ENCODE assay signal across 8 cellular contexts in the genomic region with DNA sequence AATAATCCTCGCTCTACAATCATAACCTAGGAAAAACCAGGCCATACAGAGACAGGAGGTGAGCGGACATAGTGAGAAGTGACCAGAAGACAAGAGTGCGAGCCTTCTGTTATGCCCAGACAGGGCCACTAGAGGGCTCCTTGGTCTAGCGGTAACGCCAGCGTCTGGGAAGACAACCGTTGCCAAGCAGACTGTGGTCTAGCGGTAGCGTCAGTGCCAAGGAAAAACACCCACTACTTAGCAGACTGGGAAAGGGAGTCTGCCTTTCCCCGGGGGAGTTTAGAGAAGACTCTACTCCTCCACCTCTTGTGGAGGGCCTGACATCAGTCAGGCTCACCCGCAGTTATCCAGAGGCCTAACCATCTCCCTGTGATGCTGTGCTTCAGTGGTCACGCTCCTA. TPM values are rescaled to one million over a fixed set of nuclear protein-coding genes. Genes with fewer than 3 reads are reported as not detected.
DNase-seq lines count a peak whose midpoint lies in the region; TF ChIP-seq lines count a peak whose summit lies in the region.
"Not testable (repeated sequence)": the region's sequence is repeated elsewhere in the genome, so short reads cannot be mapped to it uniquely, and the experiment has no call there.

No MANE protein-coding gene starts in this region.

- H3K23ac ChIP-seq in mesendoderm (ENCODE audit: low read length), result not testable (repeated sequence)

- H3K18ac ChIP-seq in mesendoderm (ENCODE audit: low read length), result not testable (repeated sequence)

- not testable (repeated sequence) for H4K5ac ChIP-seq in mesendoderm (ENCODE audit: low read length)

- H2BK5ac ChIP-seq in mesendoderm (ENCODE audit: low read length), result not testable (repeated sequence)

- DNase-seq in AG04449 (ENCODE audit: low read depth, low spot score); GM13976 (ENCODE audit: low spot score): not testable (repeated sequence)
- DNase-seq in NCI-H226 (peak; percentile 75), WERI-Rb-1 (peak; percentile 70), fibroblast of pulmonary artery (ENCODE audit: low read depth) (peak; percentile 77), mesendoderm (peak; percentile 44)
- peak; percentile 18 for DNase-seq in activated naive CD8-positive, alpha-beta T cell treated with anti-CD3 and anti-CD28 coated beads for 36 hours
- DNase-seq in stimulated activated CD4-positive, alpha-beta T cell treated with anti-CD3 and anti-CD28 coated beads, Interleukin-2, amount 100 ng/mL, for 48 hours, result peak; percentile 46 to 54

- not testable (repeated sequence) for H3K27ac ChIP-seq in WERI-Rb-1; mesendoderm (ENCODE audit: low read depth, low read length)

- H3K4me1 ChIP-seq in mesendoderm (ENCODE audit: control insufficient read depth, low read depth, low read length), result not testable (repeated sequence)

- not testable (repeated sequence) for H3K4me3 Mint-ChIP-seq in activated naive CD8-positive, alpha-beta T cell treated with anti-CD3 and anti-CD28 coated beads for 36 hours

- CTCF ChIA-PET in AG04449 (lab: Yijun Ruan, JAX), result interaction anchor here (0.6 to 3.4 kb wide), 6 partner anchors 11 to 183 kb away, joined by 3 to 17 read pairs (median 4); no protein-coding TSS in a partner anchor

- peaks cover 17% of the 10 kb centered on the region for H3K9me3 ChIP-seq in WERI-Rb-1 (ENCODE audit: severe bottlenecking)

- POLR2A ChIA-PET in AG04449 (lab: Yijun Ruan, JAX), result not testable (repeated sequence)

- not testable (repeated sequence) for H3K36me3 ChIP-seq in WERI-Rb-1; mesendoderm (ENCODE audit: control insufficient read depth, insufficient read depth, low read length)

- H3K27me3 Mint-ChIP-seq in activated naive CD8-positive, alpha-beta T cell treated with anti-CD3 and anti-CD28 coated beads for 36 hours, result peaks cover 11% of the 10 kb centered on the region

- not testable (repeated sequence) for H3K9ac ChIP-seq in mesendoderm (ENCODE audit: low read length)

- TF ChIP-seq CTCF in AG04449 (IDR thresholded peaks at IDR 0.05; ENCODE audit: insufficient read depth, low read length, missing control alignments) (peak; percentile 31), GM13976 (IDR thresholded peaks at IDR 0.05; ENCODE audit: borderline replicate concordance, control extremely low read depth, extremely low read depth, insufficient read depth, missing control alignments) (peak; percentile 22), WERI-Rb-1 (IDR thresholded peaks at IDR 0.05; ENCODE audit: low read depth, low read length) (peak; percentile 45), fibroblast of pulmonary artery (IDR thresholded peaks at IDR 0.05; ENCODE audit: low read length, missing control alignments) (peak; percentile 43)

- H3K27ac Mint-ChIP-seq in activated naive CD8-positive, alpha-beta T cell treated with anti-CD3 and anti-CD28 coated beads for 36 hours, result not testable (repeated sequence)

- not testable (repeated sequence) for H3K79me1 ChIP-seq in mesendoderm (ENCODE audit: low read length)

- not testable (repeated sequence) for H2BK15ac ChIP-seq in mesendoderm (replicated peaks; ENCODE audit: low read depth)

- H3K4me3 ChIP-seq in AG04449 (ENCODE audit: low read depth, low read length); WERI-Rb-1 (ENCODE audit: low read depth, low read length); fibroblast of pulmonary artery (replicated peaks; ENCODE audit: low read depth, low read length); mesendoderm (ENCODE audit: low read length): not testable (repeated sequence)

- whole genome bisulfite sequencing in mesendoderm (ENCODE audit: extremely low coverage, insufficient coverage, low lambda C conversion rate), result no CpG with 5 or more reads among the region's 12 CpGs

- H3K4me1 Mint-ChIP-seq in activated naive CD8-positive, alpha-beta T cell treated with anti-CD3 and anti-CD28 coated beads for 36 hours, result not testable (repeated sequence)

- H3K36me3 Mint-ChIP-seq in activated naive CD8-positive, alpha-beta T cell treated with anti-CD3 and anti-CD28 coated beads for 36 hours, result not testable (repeated sequence)

- not testable (repeated sequence) for H3K4ac ChIP-seq in mesendoderm (ENCODE audit: low read depth, low read length)

- not testable (repeated sequence) for H3K27me3 ChIP-seq in WERI-Rb-1 (ENCODE audit: insufficient read depth, low read depth, severe bottlenecking); mesendoderm (ENCODE audit: insufficient read depth, low read length, poor library complexity)

- H2BK120ac ChIP-seq in mesendoderm (ENCODE audit: low read depth, low read length), result not testable (repeated sequence)

- in situ Hi-C loops in GM13976 (cut with MboI; ENCODE audit: low sequenced_read_pairs, unreplicated experiment), result loop anchor here (25.0 kb wide), 1 partner anchor 171 kb away; a partner anchor contains a TSS

- not testable (repeated sequence) for H3K79me2 ChIP-seq in mesendoderm (ENCODE audit: control insufficient read depth, insufficient read depth, low read length)

- not testable (repeated sequence) for H3K56ac ChIP-seq in mesendoderm (ENCODE audit: low read length)

- peaks cover 15% of the 10 kb centered on the region for H3K9me3 Mint-ChIP-seq in activated naive CD8-positive, alpha-beta T cell treated with anti-CD3 and anti-CD28 coated beads for 36 hours

- not testable (repeated sequence) for H2AK5ac ChIP-seq in mesendoderm (ENCODE audit: low read length)

- not testable (repeated sequence) for H3K4me2 ChIP-seq in mesendoderm (ENCODE audit: low read length)

- not testable (repeated sequence) for H4K8ac ChIP-seq in mesendoderm (ENCODE audit: low read depth, low read length)

RNA-seq across cellular contexts. Expression of a gene that starts 58.6 kb away (rescaled TPM):
- 1 to 10 TPM in 1 of 2 experiments, under 1 TPM in 1; 0.86 to 1.4 TPM for total RNA-seq in activated naive CD8-positive, alpha-beta T cell treated with anti-CD3 and anti-CD28 coated beads for 36 hours
- polyA plus RNA-seq in mesendoderm (2013, experiment 1 of 2), result 0.32 TPM
- 0.41 TPM for polyA plus RNA-seq in mesendoderm (2013, experiment 2 of 2)
